15 cellular contexts compared by ENCODE assay signal in the genomic region with DNA sequence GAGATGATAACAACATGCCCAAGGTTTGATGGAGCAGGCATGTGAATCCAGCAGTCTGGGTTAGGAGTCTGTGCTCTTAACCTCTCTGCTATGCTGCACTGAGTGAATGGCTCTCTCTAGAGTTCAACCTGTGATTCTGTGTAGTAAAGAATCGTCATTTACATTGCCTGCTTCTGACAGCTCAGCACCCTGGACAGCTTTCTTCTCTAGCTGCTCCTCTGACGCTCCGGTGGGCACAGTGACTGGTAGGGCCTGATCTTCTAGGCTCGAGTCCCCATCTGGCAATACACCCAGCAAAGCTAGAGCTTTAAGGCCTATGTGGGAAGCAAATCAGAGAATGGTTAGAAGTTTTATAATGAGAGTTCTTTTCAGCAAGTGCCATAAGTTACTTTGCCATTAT.
DNase-seq lines count a peak whose midpoint lies in the region; ATAC-seq and TF ChIP-seq lines count a peak whose summit lies in the region.
"Had no signal": no experiment of that assay in that cellular context is flagged by ENCODE, and none has a peak within 500 bp of the region (broad histone marks: within the 10 kb centered on the region; RNA-seq: fewer than 3 reads in every experiment).

No MANE protein-coding gene starts in this region.

- H3K27me3 ChIP-seq in HCT116 (ENCODE audit: insufficient read depth, low read length) (no peaks in the 10 kb centered on the region), neural progenitor cell (no peaks in the 10 kb centered on the region)
- H3K27me3 ChIP-seq: BE2C had no signal

- H3K9me3 Mint-ChIP-seq in neural progenitor cell: no peaks in the 10 kb centered on the region
- no peaks in the 10 kb centered on the region for H3K9me3 Mint-ChIP-seq in type B pancreatic cell
- H3K9me3 Mint-ChIP-seq: CD8-positive, alpha-beta T cell had no signal

- POLR2A ChIA-PET in HCT116 (lab: Charles Lee): no interaction called here
- POLR2A ChIA-PET in HEK293T (lab: Yijun Ruan, JAX): no interaction called here

- no peak for TF ChIP-seq RAD21 in HCT116 (IDR thresholded peaks at IDR 0.05; ENCODE audit: low read depth)

- no peak overlapping the region for H3K27ac ChIP-seq in HCT116 (ENCODE audit: low read depth, low read length)
- H3K27ac ChIP-seq in neural progenitor cell: no peak overlapping the region
- H3K27ac ChIP-seq: C4-2B had no signal

- CTCF ChIA-PET in HCT116 (lab: Charles Lee) (no interaction called here), HEK293T (lab: Yijun Ruan, JAX) (no interaction called here)

- RAD21 ChIA-PET in HCT116 (lab: Charles Lee; ENCODE audit: low non-redundant PET in 1 of 2, low total read pairs in 2 of 2, uncharacterized antibody in 2 of 2, unreplicated experiment in 2 of 2): no interaction called here

- H3K4me1 ChIP-seq in HCT116 (ENCODE audit: control insufficient read depth in 1 of 2, insufficient read depth in 2 of 2, low read length in 2 of 2) (peaks cover 0 to 7% of the 10 kb centered on the region in 2 experiments; a peak in 1 of 4 replicates), neural progenitor cell (no peaks in the 10 kb centered on the region)
- H3K4me1 ChIP-seq: BE2C, Caco-2 had no signal

- H3K9ac ChIP-seq in HCT116 (ENCODE audit: low read length) (no peak overlapping the region), neural progenitor cell (no peak overlapping the region)

- H3K4me1 Mint-ChIP-seq in neural progenitor cell (no peaks in the 10 kb centered on the region), type B pancreatic cell (ENCODE audit: unreplicated experiment) (no peaks in the 10 kb centered on the region)

- H3K36me3 Mint-ChIP-seq in neural progenitor cell (peaks cover 27% of the 10 kb centered on the region), type B pancreatic cell (peaks cover 15% of the 10 kb centered on the region)

- H3F3A ChIP-seq in neural progenitor cell (ENCODE audit: low read depth): no peaks in the 10 kb centered on the region

- no peaks in the 10 kb centered on the region for H3K9me2 ChIP-seq in HCT116 (ENCODE audit: insufficient read depth)

- H4K20me1 ChIP-seq in HCT116 (ENCODE audit: insufficient read depth): no peaks in the 10 kb centered on the region
- no peaks in the 10 kb centered on the region for H4K20me1 ChIP-seq in neural progenitor cell (ENCODE audit: low read depth)

- no peak for TF ChIP-seq POLR2A in HCT116 (IDR thresholded peaks at IDR 0.05; ENCODE audit: borderline replicate concordance, extremely low read depth, insufficient read depth, insufficient read length)

- H3K36me3 ChIP-seq in HCT116 (ENCODE audit: control insufficient read depth in 1 of 2, insufficient read depth in 2 of 2, low read length in 2 of 2) (peaks cover 22 to 34% of the 10 kb centered on the region in 2 experiments), neural progenitor cell (peaks cover 3% of the 10 kb centered on the region)

- H3K4me2 ChIP-seq in HCT116 (ENCODE audit: low read length) (no peak overlapping the region), neural progenitor cell (no peak overlapping the region)

- H3K9me3 ChIP-seq in HCT116 (ENCODE audit: control insufficient read depth in 1 of 2, insufficient read depth in 1 of 2, low read depth in 1 of 2, low read length in 2 of 2): no peaks in the 10 kb centered on the region
- no peaks in the 10 kb centered on the region for H3K9me3 ChIP-seq in neural progenitor cell (ENCODE audit: low read depth)
- H3K9me3 ChIP-seq: BE2C, Caco-2 had no signal

- H3K4me3 ChIP-seq in HCT116 (replicated peaks in 1 of 2; ENCODE audit: low read depth in 1 of 2, low read length in 2 of 2) (no peak overlapping the region), neural progenitor cell (no peak overlapping the region)
- H3K4me3 ChIP-seq: K562 had no signal

- no peak for ATAC-seq in HCT116
- ATAC-seq: CD8-positive, alpha-beta T cell; K562 had no signal

- H3K27me3 Mint-ChIP-seq in neural progenitor cell (ENCODE audit: insufficient read depth, low read depth): no peaks in the 10 kb centered on the region
- H3K27me3 Mint-ChIP-seq in type B pancreatic cell: no peaks in the 10 kb centered on the region

- H3K27ac Mint-ChIP-seq in neural progenitor cell: no peak overlapping the region
- H3K27ac Mint-ChIP-seq in type B pancreatic cell: no peak overlapping the region
- H3K27ac Mint-ChIP-seq: CD8-positive, alpha-beta T cell had no signal

- intact Hi-C loops in HCT116 (cut with micrococcal nuclease): no loop called here

- H2AFZ ChIP-seq in HCT116 (ENCODE audit: low read depth, low read length, poor library complexity, severe bottlenecking) (no peak overlapping the region), neural progenitor cell (replicated peaks) (no peak overlapping the region)

- H3K79me2 ChIP-seq in HCT116 (ENCODE audit: insufficient read depth, low read length): no peaks in the 10 kb centered on the region
- no peaks in the 10 kb centered on the region for H3K79me2 ChIP-seq in neural progenitor cell (ENCODE audit: low read depth)

- TF ChIP-seq CTCF in HCT116 (IDR thresholded peaks at IDR 0.05 in 2 of 3, conservative IDR thresholded peaks at IDR 0.05 in 1 of 3; ENCODE audit: borderline replicate concordance in 1 of 3, insufficient read depth in 1 of 3, low read depth in 2 of 3, low read length in 2 of 3) (no peak), neural progenitor cell (IDR thresholded peaks at IDR 0.05) (no peak), type B pancreatic cell (conservative IDR thresholded peaks at IDR 0.05) (no peak)

- H3K4me3 Mint-ChIP-seq in neural progenitor cell (no peak overlapping the region), type B pancreatic cell (no peak overlapping the region)
- H3K4me3 Mint-ChIP-seq: CD8-positive, alpha-beta T cell had no signal

- BruUV-seq in HCT116 (replicated peaks; lab: Mats Ljungman, UMichigan): no TSS peak

- DNase-seq in HCT116 (ENCODE audit: low read depth, low spot score) (no peak), iPS-NIHi11 (ENCODE audit: low spot score) (peak; percentile 32), neural progenitor cell (ENCODE audit: low spot score) (peak; percentile 28), type B pancreatic cell (ENCODE audit: extremely low spot score, unreplicated experiment) (no peak), anterior cingulate cortex (lab: John Stamatoyannopoulos, UW) (no peak), HEK293T (ENCODE audit: extremely low spot score) (no peak)
- DNase-seq: BE2C; Caco-2; CD8-positive, alpha-beta T cell; DND-41; GDM1; HCEC 1CT had no signal

TF ChIP-seq in HCT116, 20 proteins besides CTCF, POLR2A, EP300 and RAD21 (continues in another document):
- TF ChIP-seq YY1 (IDR thresholded peaks at IDR 0.05; ENCODE audit: extremely low read depth, insufficient replicate concordance, low read depth, low read length): no peak

TF ChIP-seq in PFSK-1, 5 proteins besides CTCF, POLR2A, EP300 and RAD21 (continues in another document):
- no peak for TF ChIP-seq FOXP2 (optimal IDR thresholded peaks at IDR 0.05; ENCODE audit: borderline replicate concordance, extremely low read depth, extremely low read length, insufficient read depth)
- TF ChIP-seq SIN3A (IDR thresholded peaks at IDR 0.05; ENCODE audit: borderline replicate concordance, insufficient read depth, low read length): no peak
- no peak for TF ChIP-seq TAF1 (IDR thresholded peaks at IDR 0.05; ENCODE audit: borderline replicate concordance, insufficient read depth, low read length)

TF ChIP-seq in HEK293T, 16 proteins besides CTCF, POLR2A, EP300 and RAD21:
- TF ChIP-seq FOXK2 (IDR thresholded peaks at IDR 0.05): no peak
- TF ChIP-seq CTBP1 (IDR thresholded peaks at IDR 0.05; ENCODE audit: borderline replicate concordance): no peak
TF ChIP-seq in HEK293T: peak in this region for 0.

Comparison
In these comparisons a context has a peak if more than half of its experiments do, and no peak if none do; other contexts are left out.
1. DNase-seq: peak in iPS-NIHi11 (single experiment) and neural progenitor cell (single experiment); none in HCT116 (single experiment), type B pancreatic cell (single experiment), anterior cingulate cortex (0 of 58) and HEK293T (single experiment).